ENCODE assay signal across 6 cellular contexts in the genomic region with DNA sequence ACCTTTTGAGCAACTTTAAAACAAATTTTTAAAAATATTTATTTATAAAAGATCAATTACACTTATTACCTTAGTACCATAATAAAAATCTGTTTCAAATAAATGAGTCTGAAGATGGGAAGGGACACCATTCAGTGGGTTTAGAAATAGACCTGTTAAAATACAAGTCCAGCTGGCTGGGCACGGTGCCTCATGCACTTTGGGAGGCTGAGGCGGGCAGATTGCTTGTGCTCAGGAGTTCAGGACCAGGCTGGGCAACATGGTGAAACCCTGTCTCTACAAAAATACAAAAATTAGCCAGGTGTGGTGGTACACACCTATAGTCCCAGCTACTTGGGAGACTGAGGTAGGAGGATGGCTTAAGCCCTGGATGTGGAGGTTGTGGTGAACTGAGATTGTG.
"Had no signal": no experiment of that assay in that cellular context is flagged by ENCODE, and none has a peak within 500 bp of the region (broad histone marks: within the 10 kb centered on the region; RNA-seq: fewer than 3 reads in every experiment).

No MANE protein-coding gene starts in this region.

- DNase-seq: H9, HCEC 1CT had no signal

- ATAC-seq: GM23338, HepG2 had no signal

- H3K4me1 Mint-ChIP-seq: IgD-negative memory B cell had no signal

- H3K4me3 ChIP-seq: GM23338 had no signal

- H3K27ac Mint-ChIP-seq: GM23338, IgD-negative memory B cell had no signal

- H3K36me3 Mint-ChIP-seq: IgD-negative memory B cell had no signal

- H3K9me3 Mint-ChIP-seq: GM23338, H9, IgD-negative memory B cell had no signal

- H3K27ac ChIP-seq: HL-60 had no signal

- H3K4me3 Mint-ChIP-seq: GM23338, H9, IgD-negative memory B cell had no signal
